Comparison of ENCODE assay signal across 8 cellular contexts in the genomic region with DNA sequence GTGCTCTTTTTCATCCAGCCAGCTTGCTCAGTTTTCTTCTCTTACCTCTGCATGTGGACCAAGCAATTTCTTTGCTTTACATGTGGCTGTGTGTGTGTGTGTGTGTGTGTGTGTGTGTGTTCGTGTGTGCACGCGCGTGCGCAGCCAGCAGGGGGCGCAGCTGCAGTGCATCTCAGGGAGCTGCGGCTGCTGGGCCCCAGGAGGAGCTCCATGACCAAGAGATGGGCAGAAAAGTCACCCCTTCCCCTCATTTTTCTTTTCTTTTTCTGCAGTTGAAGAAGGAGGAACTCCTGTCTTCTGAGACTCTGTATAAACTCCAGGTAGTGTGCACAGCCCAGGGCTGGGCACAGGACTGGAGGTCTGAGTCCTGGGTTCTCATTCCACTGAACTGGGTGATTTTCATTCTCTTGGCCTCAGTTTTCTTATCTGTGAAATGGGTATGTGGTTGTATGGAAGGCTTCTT. TPM values are rescaled to one million over a fixed set of nuclear protein-coding genes. Genes with fewer than 3 reads are reported as not detected.
DNase-seq lines count a peak whose midpoint lies in the region; ATAC-seq, FAIRE-seq and TF ChIP-seq lines count a peak whose summit lies in the region.

No MANE protein-coding gene starts in this region.

- H3K27me3 ChIP-seq in RWPE2 (ENCODE audit: insufficient read depth, poor library complexity, severe bottlenecking) (no peaks in the 10 kb centered on the region), parathyroid adenoma (ENCODE audit: control insufficient read depth, insufficient read depth, low read length) (no peaks in the 10 kb centered on the region), transverse colon (no peaks in the 10 kb centered on the region)

- intact Hi-C loops in transverse colon (cut with DNase I; ENCODE audit: low total_unique reads): loop anchor here (5.0 kb wide), 1 partner anchor 63 kb away; no protein-coding TSS in a partner anchor

- peak; percentile 92 for TF ChIP-seq CTCF in RWPE2 (IDR thresholded peaks at IDR 0.05; ENCODE audit: poor library complexity, severe bottlenecking)
- peak; percentile 94 for TF ChIP-seq CTCF in parathyroid adenoma (IDR thresholded peaks at IDR 0.05)
- peak; percentile 78 to 100 (median 83) for TF ChIP-seq CTCF in transverse colon (IDR thresholded peaks at IDR 0.05)

- no peaks in the 10 kb centered on the region for H3K79me2 ChIP-seq in parathyroid adenoma

- H3K4me3 ChIP-seq in RWPE2 (ENCODE audit: severe bottlenecking) (no peak overlapping the region), parathyroid adenoma (ENCODE audit: low read depth, low read length) (no peak overlapping the region), transverse colon (no peak overlapping the region)

- H3K4me1 ChIP-seq in RWPE2 (ENCODE audit: insufficient read depth, poor library complexity, severe bottlenecking): no peaks in the 10 kb centered on the region
- H3K4me1 ChIP-seq in parathyroid adenoma: no peaks in the 10 kb centered on the region
- peaks cover 0 to 14% (median 6%) of the 10 kb centered on the region in 4 donors for H3K4me1 ChIP-seq in transverse colon

- in situ Hi-C loops in transverse colon (cut with MboI; ENCODE audit: low pct_ligation_motif_present in 1 of 4, low pct_unique_long_range_greater_than_20kb in 1 of 4, low sequenced_read_pairs in 3 of 4): loop anchor here in 3 of 4 donors (5.0 to 10.0 kb wide), 3 partner anchors 53 to 68 kb away; no protein-coding TSS in a partner anchor

- no peak overlapping the region for H2AFZ ChIP-seq in parathyroid adenoma

- WGBS in transverse colon (ENCODE audit: low coverage in 1 of 2), 2 donors: 2% methylated on average over 7 of the region's 7 CpGs; no CpG with 5 or more reads in 1 of the 2 donors

- FAIRE-seq in frontal cortex (lab: Jason Lieb, UNC): no peak

- no peaks in the 10 kb centered on the region for H3K36me3 ChIP-seq in RWPE2 (ENCODE audit: low read depth)
- H3K36me3 ChIP-seq in parathyroid adenoma (ENCODE audit: control insufficient read depth, insufficient read depth, low read length): no peaks in the 10 kb centered on the region
- no peaks in the 10 kb centered on the region for H3K36me3 ChIP-seq in transverse colon

- TF ChIP-seq POLR2A in transverse colon (IDR thresholded peaks at IDR 0.05): no peak

- H3K9me3 ChIP-seq in RWPE2 (ENCODE audit: severe bottlenecking) (no peaks in the 10 kb centered on the region), parathyroid adenoma (ENCODE audit: control insufficient read depth, low read length) (no peaks in the 10 kb centered on the region), transverse colon (no peaks in the 10 kb centered on the region)

- peak; percentile 62 for DNase-seq in EL
- DNase-seq in HK-2 (ENCODE audit: unreplicated experiment): peak; percentile 84
- no peak for DNase-seq in RWPE2 (ENCODE audit: low spot score)
- peak; percentile 38 for DNase-seq in activated effector memory CD4-positive, alpha-beta T cell treated with Interleukin-2 at 50 U/mL for 16 hours
- peak; percentile 11 to 41 for DNase-seq in frontal cortex (ENCODE audit: low spot score in 2 of 2)
- peak; percentile 86 for DNase-seq in transverse colon

- H3K27ac ChIP-seq in RWPE2 (ENCODE audit: poor library complexity, severe bottlenecking) (no peak overlapping the region), parathyroid adenoma (no peak overlapping the region), transverse colon (peak overlapping the region in 3 of 4 donors; percentile 53 to 70 (median 57))

- H3K9ac ChIP-seq in parathyroid adenoma: no peak overlapping the region

- H3K4me2 ChIP-seq in parathyroid adenoma (ENCODE audit: low read length): no peak overlapping the region

- ATAC-seq in RWPE2 (ENCODE audit: low read depth): peak; percentile 64; the same call in 2 of the 3 replicates
- no peak for ATAC-seq in HG03139 (IDR thresholded peaks at IDR 0.05; ENCODE audit: unreplicated experiment)

- TF ChIP-seq EP300 in transverse colon (IDR thresholded peaks at IDR 0.05; ENCODE audit: low read depth): no peak

RNA-seq across cellular contexts. Expression of a gene that starts 41.8 kb away (rescaled TPM):
- total RNA-seq in frontal cortex: 0.41 TPM
- total RNA-seq in transverse colon: 10 to 100 TPM in 2 of 4 donors, 1 to 10 TPM in 2; 5.6 to 21.8 (median 12.0) TPM

Comparison
In these comparisons a context has a peak if more than half of its experiments do, and no peak if none do; other contexts are left out.
1. H3K27ac ChIP-seq: peak in transverse colon (3 of 4); none in RWPE2 (single experiment) and parathyroid adenoma (single experiment).
2. Peak in every context shown above with its lines, with median percentiles within 50 percentile points of each other: CTCF ChIP-seq.